In the genomic region with DNA sequence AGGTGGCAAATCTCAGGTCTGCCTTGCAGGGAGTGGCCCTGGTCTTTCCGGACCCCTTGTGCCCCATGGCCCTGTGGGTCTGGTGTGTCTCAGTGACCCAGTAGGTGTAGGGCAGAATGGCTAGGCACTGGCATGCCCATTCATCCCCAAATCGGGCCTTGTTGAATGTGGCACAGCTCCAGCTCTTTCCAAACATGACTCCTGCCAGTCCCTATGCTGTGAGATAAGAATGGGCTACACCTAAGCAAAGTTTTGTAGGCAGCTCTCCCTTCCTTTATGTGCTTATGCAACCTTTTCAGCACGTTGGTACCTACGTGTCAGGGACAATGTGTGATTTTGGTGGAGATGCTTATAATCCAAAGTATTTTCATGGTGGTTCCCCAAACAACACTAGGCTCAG, we compare ENCODE assay signal across 16 cellular contexts. TPM values are rescaled to one million over a fixed set of nuclear protein-coding genes. Genes with fewer than 3 reads are reported as not detected.
DNase-seq lines count a peak whose midpoint lies in the region; ATAC-seq and TF ChIP-seq lines count a peak whose summit lies in the region.
"Had no signal": no experiment of that assay in that cellular context is flagged by ENCODE, and none has a peak within 500 bp of the region (broad histone marks: within the 10 kb centered on the region; RNA-seq: fewer than 3 reads in every experiment).

No MANE protein-coding gene starts in this region.

- WGBS in thyroid gland, 2 donors = 71 to 72% methylated on average over 4 of the region's 4 CpGs

- CTCF ChIA-PET in OCI-LY7 (lab: Charles Lee; ENCODE audit: unreplicated experiment) = no interaction called here

- H3K4me1 ChIP-seq in OCI-LY7 (ENCODE audit: insufficient read depth, low read length, poor library complexity, severe bottlenecking) (peaks cover 95% of the 10 kb centered on the region), thyroid gland (peaks cover 95 to 100% of the 10 kb centered on the region in 2 donors)

- no peak overlapping the region for H2AFZ ChIP-seq in OCI-LY7 (ENCODE audit: low read length)
- H2AFZ ChIP-seq: neural progenitor cell had no signal

- no peaks in the 10 kb centered on the region for H3K27me3 Mint-ChIP-seq in memory B cell
- no peaks in the 10 kb centered on the region for H3K27me3 Mint-ChIP-seq in activated T-cell treated with anti-CD3 and anti-CD28 coated beads, Interleukin-2, amount 50 U/mL, for 72 hours (ENCODE audit: low read depth)

- no peak for TF ChIP-seq POLR2A in thyroid gland (IDR thresholded peaks at IDR 0.05)

- H3K9me3 ChIP-seq in OCI-LY7 (ENCODE audit: low read length) (no peaks in the 10 kb centered on the region), thyroid gland (no peaks in the 10 kb centered on the region)

- no peaks in the 10 kb centered on the region for H4K20me1 ChIP-seq in OCI-LY7 (ENCODE audit: insufficient read depth, low read length)

- H3K36me3 Mint-ChIP-seq in memory B cell = peaks cover 1% of the 10 kb centered on the region
- H3K36me3 Mint-ChIP-seq in activated T-cell treated with anti-CD3 and anti-CD28 coated beads, Interleukin-2, amount 50 U/mL, for 72 hours (ENCODE audit: insufficient read depth in 2 of 2) = no peaks in the 10 kb centered on the region

- H3K79me2 ChIP-seq in OCI-LY7 (ENCODE audit: insufficient read depth, low read depth, low read length) = peaks cover 28% of the 10 kb centered on the region; the same call in 1 of the 2 replicates

- no peaks in the 10 kb centered on the region for H3K27me3 ChIP-seq in thyroid gland
- H3K27me3 ChIP-seq: foreskin keratinocyte, neural progenitor cell had no signal

- ATAC-seq in memory B cell (ENCODE audit: low read depth) = no peak
- ATAC-seq in GM19328 (IDR thresholded peaks at IDR 0.05; ENCODE audit: unreplicated experiment) = no peak
- no peak for ATAC-seq in activated T-cell treated with anti-CD3 and anti-CD28 coated beads, Interleukin-2, amount 50 U/mL, for 72 hours (replicated peaks in 1 of 2)
- no peak for ATAC-seq in SK-N-SH treated with all-trans-retinoic acid at 6 μM for 48 hours
- ATAC-seq: foreskin keratinocyte had no signal

- POLR2A ChIA-PET in OCI-LY7 (lab: Charles Lee) = interaction anchor here (0.5 to 1.1 kb wide), 6 partner anchors 15 to 168 kb away, joined by 3 to 5 read pairs (median 3); no protein-coding TSS in a partner anchor

- H3K4me1 Mint-ChIP-seq in memory B cell = peaks cover 49% of the 10 kb centered on the region
- peaks cover 53% of the 10 kb centered on the region for H3K4me1 Mint-ChIP-seq in activated T-cell treated with anti-CD3 and anti-CD28 coated beads, Interleukin-2, amount 50 U/mL, for 72 hours (ENCODE audit: low read depth)

- no peak overlapping the region for H3K27ac ChIP-seq in OCI-LY7 (ENCODE audit: low read depth, low read length, poor library complexity, severe bottlenecking)
- H3K27ac ChIP-seq in coronary artery = peak overlapping the region; percentile 91 to 92
- peak overlapping the region; percentile 60 to 89 (median 88) for H3K27ac ChIP-seq in thyroid gland
- H3K27ac ChIP-seq: foreskin keratinocyte, neural progenitor cell had no signal

- H3K4me2 ChIP-seq in OCI-LY7 (ENCODE audit: low read length) = peak overlapping the region; percentile 28
- H3K4me2 ChIP-seq: neural progenitor cell had no signal

- DNase-seq in OCI-LY7 (ENCODE audit: low spot score) = no peak
- no peak for DNase-seq in coronary artery (ENCODE audit: low spot score)
- DNase-seq in memory B cell (ENCODE audit: low spot score in 2 of 2) = no peak
- DNase-seq in thyroid gland = peak; percentile 22 to 28
- no peak for DNase-seq in activated T-cell treated with anti-CD3 and anti-CD28 coated beads, Interleukin-2, amount 50 U/mL, for 72 hours
- no peak for DNase-seq in GM13977 (ENCODE audit: low spot score)
- DNase-seq: activated CD4-positive, CD25-positive, alpha-beta regulatory T cell; dermis blood vessel endothelial cell; foreskin keratinocyte; islet precursor cell; NCI-H2081; stimulated activated CD4-positive, alpha-beta T cell treated with anti-CD3 and anti-CD28 coated beads, Interleukin-1b, Interleukin-23, amount 100 ng/mL, for 48 hours had no signal

- no peaks in the 10 kb centered on the region for H3K9me3 Mint-ChIP-seq in memory B cell
- no peaks in the 10 kb centered on the region for H3K9me3 Mint-ChIP-seq in activated T-cell treated with anti-CD3 and anti-CD28 coated beads, Interleukin-2, amount 50 U/mL, for 72 hours
- H3K9me3 Mint-ChIP-seq: CD14-positive monocyte, neural progenitor cell had no signal

- H3K9me2 ChIP-seq in OCI-LY7 (ENCODE audit: insufficient read depth, low read length) = no peaks in the 10 kb centered on the region

- H3K27ac Mint-ChIP-seq in memory B cell = peak overlapping the region; percentile 67
- H3K27ac Mint-ChIP-seq in activated T-cell treated with anti-CD3 and anti-CD28 coated beads, Interleukin-2, amount 50 U/mL, for 72 hours = no peak overlapping the region
- H3K27ac Mint-ChIP-seq: neural progenitor cell had no signal

- H3K36me3 ChIP-seq in OCI-LY7 (ENCODE audit: insufficient read depth, low read length) (no peaks in the 10 kb centered on the region), thyroid gland (no peaks in the 10 kb centered on the region)
- H3K36me3 ChIP-seq: neural progenitor cell had no signal

- TF ChIP-seq CTCF in OCI-LY7 (conservative IDR thresholded peaks at IDR 0.05; ENCODE audit: low read length) = no peak
- TF ChIP-seq CTCF in coronary artery (IDR thresholded peaks at IDR 0.05) = no peak
- no peak for TF ChIP-seq CTCF in thyroid gland (IDR thresholded peaks at IDR 0.05)
- no peak for TF ChIP-seq CTCF in GM13977 (IDR thresholded peaks at IDR 0.05; ENCODE audit: extremely low read depth, insufficient read depth, missing control alignments)

- no peak overlapping the region for H3K4me3 Mint-ChIP-seq in memory B cell
- no peak overlapping the region for H3K4me3 Mint-ChIP-seq in activated T-cell treated with anti-CD3 and anti-CD28 coated beads, Interleukin-2, amount 50 U/mL, for 72 hours
- H3K4me3 Mint-ChIP-seq: neural progenitor cell had no signal

- BruUV-seq in OCI-LY7 (replicated peaks; lab: Mats Ljungman, UMichigan) = no TSS peak

- no peak overlapping the region for H3K4me3 ChIP-seq in OCI-LY7 (ENCODE audit: low read depth, low read length, poor library complexity, severe bottlenecking)
- H3K4me3 ChIP-seq in coronary artery = peak overlapping the region; percentile 11
- H3K4me3 ChIP-seq in thyroid gland (replicated peaks in 1 of 3) = no peak overlapping the region
- H3K4me3 ChIP-seq: neural progenitor cell had no signal

- in situ Hi-C loops in GM13977 (cut with MboI; ENCODE audit: low pct_unique_long_range_greater_than_20kb, low sequenced_read_pairs, unreplicated experiment) = no loop called here

- intact Hi-C loops in OCI-LY7 (cut with micrococcal nuclease; ENCODE audit: unreplicated experiment) (no loop called here), thyroid gland (cut with DNase I) (no loop called here)

TF ChIP-seq in SK-N-SH treated with all-trans-retinoic acid at 6 μM for 48 hours, 23 proteins besides CTCF, POLR2A, EP300 and RAD21 (continues in another document):
- TF ChIP-seq, protein P1, sequence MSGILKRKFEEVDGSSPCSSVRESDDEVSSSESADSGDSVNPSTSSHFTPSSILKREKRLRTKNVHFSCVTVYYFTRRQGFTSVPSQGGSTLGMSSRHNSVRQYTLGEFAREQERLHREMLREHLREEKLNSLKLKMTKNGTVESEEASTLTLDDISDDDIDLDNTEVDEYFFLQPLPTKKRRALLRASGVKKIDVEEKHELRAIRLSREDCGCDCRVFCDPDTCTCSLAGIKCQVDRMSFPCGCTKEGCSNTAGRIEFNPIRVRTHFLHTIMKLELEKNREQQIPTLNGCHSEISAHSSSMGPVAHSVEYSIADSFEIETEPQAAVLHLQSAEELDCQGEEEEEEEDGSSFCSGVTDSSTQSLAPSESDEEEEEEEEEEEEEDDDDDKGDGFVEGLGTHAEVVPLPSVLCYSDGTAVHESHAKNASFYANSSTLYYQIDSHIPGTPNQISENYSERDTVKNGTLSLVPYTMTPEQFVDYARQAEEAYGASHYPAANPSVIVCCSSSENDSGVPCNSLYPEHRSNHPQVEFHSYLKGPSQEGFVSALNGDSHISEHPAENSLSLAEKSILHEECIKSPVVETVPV (CRISPR knock-in tag; IDR thresholded peaks at IDR 0.05) = no peak
- TF ChIP-seq PPARA (CRISPR knock-in tag; IDR thresholded peaks at IDR 0.05; ENCODE audit: borderline replicate concordance) = no peak
- TF ChIP-seq TSHZ2 (CRISPR knock-in tag; IDR thresholded peaks at IDR 0.05) = no peak
- TF ChIP-seq ZC3H10 (CRISPR knock-in tag; IDR thresholded peaks at IDR 0.05) = no peak
- TF ChIP-seq ZNF565 (CRISPR knock-in tag; conservative IDR thresholded peaks at IDR 0.05; ENCODE audit: low read depth) = no peak
- no peak; the same call in 1 of the 2 replicates for TF ChIP-seq ZNF8 (CRISPR knock-in tag; IDR thresholded peaks at IDR 0.05)
- no peak for TF ChIP-seq ZNF70 (CRISPR knock-in tag; IDR thresholded peaks at IDR 0.05)
- no peak for TF ChIP-seq ZFP3 (CRISPR knock-in tag; IDR thresholded peaks at IDR 0.05)

RNA-seq across cellular contexts. Expression of gene FOXO3, which starts 33.9 kb away (rescaled TPM):
- total RNA-seq in OCI-LY7 (2014; rRNA removed; shearing (Covaris generic)) = 3.0 and 3.8 TPM in 2 replicates
- total RNA-seq in OCI-LY7 (2022) (9.4 and 9.9 TPM in 2 replicates), thyroid gland (100 to 1,000 TPM in 1 of 4 donors, 10 to 100 TPM in 3; 61.8 to 103 (median 76.8) TPM)
- 10 to 100 TPM in 1 of 2 donors, 1 to 10 TPM in 1; 7.1 to 10.0 TPM for total RNA-seq in activated T-cell treated with anti-CD3 and anti-CD28 coated beads, Interleukin-2, amount 50 U/mL, for 72 hours

Comparison
In these comparisons a context has a peak if more than half of its experiments do, and no peak if none do; other contexts are left out.
1. DNase-seq: peak in thyroid gland (2 of 2); none in OCI-LY7 (single experiment), coronary artery (single experiment), memory B cell (0 of 2), activated T-cell treated with anti-CD3 and anti-CD28 coated beads, Interleukin-2, amount 50 U/mL, for 72 hours (0 of 2) and GM13977 (single experiment).
2. RNA of gene FOXO3, which starts 33.9 kb away (total RNA-seq): 61.8 to 103 TPM in thyroid gland; 7.1 to 10.0 TPM in activated T-cell treated with anti-CD3 and anti-CD28 coated beads, Interleukin-2, amount 50 U/mL, for 72 hours and 3.0 to 9.9 TPM in OCI-LY7; every median in the first group is over 4 times any median in the second.